ENCODE assay signal across 20 cellular contexts in genomic region chr2:225495706-225496105, GRCh38.
"Had no signal": no experiment of that assay in that cellular context is flagged by ENCODE, and none has a peak within 500 bp of the region (broad histone marks: within the 10 kb centered on the region; RNA-seq: fewer than 3 reads in every experiment).

No MANE protein-coding gene starts in this region.

- H3K27ac ChIP-seq: epithelial cell of prostate, gastroesophageal sphincter, heart right ventricle, neural progenitor cell, right lobe of liver, skin epidermis, stomach, suprapubic skin, tibial nerve had no signal

- H3K9ac ChIP-seq: neural progenitor cell had no signal

- H3K36me3 ChIP-seq: gastroesophageal sphincter, heart right ventricle, neural progenitor cell, right lobe of liver, stomach, suprapubic skin, tibial nerve had no signal

- DNase-seq: activated B cell treated with CpG ODN at 0.5 μM for 24 hours; activated CD4-positive, alpha-beta T cell treated with anti-CD3 and anti-CD28 coated beads for 36 hours; activated CD4-positive, alpha-beta T cell treated with anti-CD3 and anti-CD28 coated beads, Interleukin-2, amount 50 U/mL, for 4 hours; activated CD8-positive, alpha-beta memory T cell treated with anti-CD3 and anti-CD28 coated beads for 24 hours; activated CD8-positive, alpha-beta memory T cell treated with anti-CD3 and anti-CD28 coated beads, Interleukin-2, amount 50 U/mL, for 4 hours; activated T-cell treated with anti-CD3 and anti-CD28 coated beads, Interleukin-2, amount 50 U/mL, for 24 hours; aorta; heart right ventricle; naive thymus-derived CD8-positive, alpha-beta T cell; posterior cingulate gyrus; right lobe of liver; stimulated activated CD4-positive, alpha-beta T cell treated with anti-CD3 and anti-CD28 coated beads, Interleukin-2, amount 100 ng/mL, for 24 hours; stomach had no signal

- H3K4me2 ChIP-seq: neural progenitor cell had no signal

- H3K27me3 ChIP-seq: gastroesophageal sphincter, heart right ventricle, neural progenitor cell, right lobe of liver, stomach, suprapubic skin, tibial nerve had no signal

- H3K9me3 ChIP-seq: gastroesophageal sphincter, heart right ventricle, right lobe of liver, stomach, suprapubic skin, tibial nerve had no signal

- H2AFZ ChIP-seq: neural progenitor cell had no signal

- H3K4me1 ChIP-seq: gastroesophageal sphincter, heart right ventricle, neural progenitor cell, right lobe of liver, stomach, suprapubic skin, tibial nerve had no signal

- H3K4me3 ChIP-seq: gastroesophageal sphincter, heart right ventricle, lung, neural progenitor cell, right lobe of liver, skin epidermis, stomach, suprapubic skin, tibial nerve had no signal
